Comparison of ENCODE assay signal across 9 cellular contexts in genomic region chr9:18393340-18394130, GRCh38.
DNase-seq lines count a peak whose midpoint lies in the region; ATAC-seq and TF ChIP-seq lines count a peak whose summit lies in the region.
"Had no signal": no experiment of that assay in that cellular context is flagged by ENCODE, and none has a peak within 500 bp of the region (broad histone marks: within the 10 kb centered on the region; RNA-seq: fewer than 3 reads in every experiment).

No MANE protein-coding gene starts in this region.

- no peak overlapping the region for H3K4me3 ChIP-seq in HCT116 (replicated peaks in 1 of 2; ENCODE audit: low read depth in 1 of 2, low read length in 2 of 2)
- no peak overlapping the region for H3K4me3 ChIP-seq in osteoblast (ENCODE audit: insufficient read depth, low read length)

- H3K27ac Mint-ChIP-seq in CD14-positive monocyte = peak overlapping the region in 1 of 7 donors; percentile 15
- no peak overlapping the region for H3K27ac Mint-ChIP-seq in activated naive CD4-positive, alpha-beta T cell treated with anti-CD3 and anti-CD28 coated beads, Interleukin-2, amount 50 U/mL, for 72 hours
- H3K27ac Mint-ChIP-seq: IgD-negative memory B cell had no signal

- H3K4me3 Mint-ChIP-seq in CD14-positive monocyte = no peak overlapping the region
- H3K4me3 Mint-ChIP-seq: IgD-negative memory B cell had no signal

- no TSS peak for BruUV-seq in HCT116 (replicated peaks; lab: Mats Ljungman, UMichigan)

- H3K27ac ChIP-seq in HCT116 (ENCODE audit: low read depth, low read length) (0 out of 2 replicates have a peak overlapping the region, but pooled peaks have one; percentile 22), epithelial cell of prostate (peak overlapping the region; percentile 84), osteoblast (ENCODE audit: low read depth, low read length) (peak overlapping the region; percentile 92)

- H3K9me2 ChIP-seq in HCT116 (ENCODE audit: insufficient read depth) = no peaks in the 10 kb centered on the region

- H3K27me3 ChIP-seq in HCT116 (ENCODE audit: insufficient read depth, low read length) (no peaks in the 10 kb centered on the region), osteoblast (ENCODE audit: insufficient read depth, low read length) (no peaks in the 10 kb centered on the region)

- H3K9me3 ChIP-seq in HCT116 (ENCODE audit: control insufficient read depth in 1 of 2, insufficient read depth in 1 of 2, low read depth in 1 of 2, low read length in 2 of 2) (no peaks in the 10 kb centered on the region), osteoblast (ENCODE audit: low read depth, low read length) (no peaks in the 10 kb centered on the region)

- RAD21 ChIA-PET in HCT116 (lab: Charles Lee; ENCODE audit: low non-redundant PET in 1 of 2, low total read pairs in 2 of 2, uncharacterized antibody in 2 of 2, unreplicated experiment in 2 of 2) = interaction anchor here in 1 of 2 experiments (0.6 kb wide), 1 partner anchor 139 kb away, joined by 3 read pairs; no protein-coding TSS in a partner anchor

- no peak for TF ChIP-seq CTCF in HCT116 (IDR thresholded peaks at IDR 0.05 in 2 of 3, conservative IDR thresholded peaks at IDR 0.05 in 1 of 3; ENCODE audit: borderline replicate concordance in 1 of 3, insufficient read depth in 1 of 3, low read depth in 2 of 3, low read length in 2 of 3)
- TF ChIP-seq CTCF in osteoblast (IDR thresholded peaks at IDR 0.05; ENCODE audit: extremely low read depth, low read depth, low read length) = no peak
- no peak for TF ChIP-seq CTCF in CD14-positive monocyte (IDR thresholded peaks at IDR 0.05)

- CTCF ChIA-PET in HCT116 (lab: Charles Lee) = no interaction called here

- no peaks in the 10 kb centered on the region for H3K36me3 Mint-ChIP-seq in CD14-positive monocyte
- no peaks in the 10 kb centered on the region for H3K36me3 Mint-ChIP-seq in activated naive CD4-positive, alpha-beta T cell treated with anti-CD3 and anti-CD28 coated beads, Interleukin-2, amount 50 U/mL, for 72 hours

- peak; percentile 69 for DNase-seq in HCT116 (ENCODE audit: low read depth, low spot score)
- peak; percentile 67 for DNase-seq in NCI-H446 treated with DMSO at 0.1 percent for 48 hours (lab: John Stamatoyannopoulos, UW)
- DNase-seq in epithelial cell of prostate (ENCODE audit: low read depth, low spot score) = peak; percentile 90
- peak; percentile 68 for DNase-seq in osteoblast (ENCODE audit: insufficient read length, low spot score, missing footprints)
- DNase-seq in CD14-positive monocyte (ENCODE audit: low spot score) = no peak
- DNase-seq in activated naive CD4-positive, alpha-beta T cell treated with anti-CD3 and anti-CD28 coated beads, Interleukin-2, amount 50 U/mL, for 72 hours (ENCODE audit: low spot score in 2 of 2) = no peak

- H3K27me3 Mint-ChIP-seq in CD14-positive monocyte (ENCODE audit: low read depth in 3 of 3) = peaks cover 0 to 3% (median 1%) of the 10 kb centered on the region in 3 donors
- H3K27me3 Mint-ChIP-seq: IgD-negative memory B cell had no signal

- H3K9ac ChIP-seq in HCT116 (ENCODE audit: low read length) = no peak overlapping the region

- H3K79me2 ChIP-seq in HCT116 (ENCODE audit: insufficient read depth, low read length) (no peaks in the 10 kb centered on the region), osteoblast (ENCODE audit: insufficient read depth, low read length) (no peaks in the 10 kb centered on the region)

- H3K9me3 Mint-ChIP-seq in CD14-positive monocyte = peaks cover 0 to 2% (median 0%) of the 10 kb centered on the region in 7 donors
- H3K9me3 Mint-ChIP-seq in activated naive CD4-positive, alpha-beta T cell treated with anti-CD3 and anti-CD28 coated beads, Interleukin-2, amount 50 U/mL, for 72 hours = no peaks in the 10 kb centered on the region
- H3K9me3 Mint-ChIP-seq: IgD-negative memory B cell had no signal

- H2AFZ ChIP-seq in HCT116 (ENCODE audit: low read depth, low read length, poor library complexity, severe bottlenecking) = no peak overlapping the region
- no peak overlapping the region for H2AFZ ChIP-seq in osteoblast (ENCODE audit: low read length)

- H3K36me3 ChIP-seq in HCT116 (ENCODE audit: control insufficient read depth in 1 of 2, insufficient read depth in 2 of 2, low read length in 2 of 2) = no peaks in the 10 kb centered on the region
- H3K36me3 ChIP-seq in osteoblast (ENCODE audit: insufficient read depth, low read length) = no peaks in the 10 kb centered on the region

- POLR2A ChIA-PET in HCT116 (lab: Charles Lee) = no interaction called here

- intact Hi-C loops in HCT116 (cut with micrococcal nuclease) = no loop called here
- intact Hi-C loops in CD14-positive monocyte (cut with micrococcal nuclease) = no loop called here

- H4K20me1 ChIP-seq in HCT116 (ENCODE audit: insufficient read depth) (no peaks in the 10 kb centered on the region), osteoblast (ENCODE audit: insufficient read depth, low read length) (no peaks in the 10 kb centered on the region)

- H3K4me1 ChIP-seq in HCT116 (ENCODE audit: control insufficient read depth in 1 of 2, insufficient read depth in 2 of 2, low read length in 2 of 2) (peaks cover 0 to 10% of the 10 kb centered on the region in 2 experiments; a peak in 1 of 4 replicates), osteoblast (ENCODE audit: insufficient read depth, low read length) (peaks cover 12% of the 10 kb centered on the region)

- no peak for TF ChIP-seq POLR2A in HCT116 (IDR thresholded peaks at IDR 0.05; ENCODE audit: borderline replicate concordance, extremely low read depth, insufficient read depth, insufficient read length)

- H3K4me2 ChIP-seq in HCT116 (ENCODE audit: low read length) (peak overlapping the region; percentile 6; the same call in 1 of the 2 replicates), osteoblast (ENCODE audit: insufficient read depth, low read length) (peak overlapping the region; percentile 43)

- H3K4me1 Mint-ChIP-seq in CD14-positive monocyte = no peaks in the 10 kb centered on the region
- H3K4me1 Mint-ChIP-seq: IgD-negative memory B cell had no signal

- ATAC-seq in HCT116 = peak; percentile 78
- ATAC-seq in HG03432 (IDR thresholded peaks at IDR 0.05; ENCODE audit: unreplicated experiment) = no peak
- ATAC-seq in activated naive CD4-positive, alpha-beta T cell treated with anti-CD3 and anti-CD28 coated beads, Interleukin-2, amount 50 U/mL, for 72 hours = no peak
- ATAC-seq in GM18868 (IDR thresholded peaks at IDR 0.05; ENCODE audit: unreplicated experiment) = no peak

- no peak for TF ChIP-seq RAD21 in HCT116 (IDR thresholded peaks at IDR 0.05; ENCODE audit: low read depth)

TF ChIP-seq in HCT116, 20 proteins besides CTCF, POLR2A, EP300 and RAD21 (continues in another document):
- TF ChIP-seq EZH2 (IDR thresholded peaks at IDR 0.05) (no peak), REST (IDR thresholded peaks at IDR 0.05; ENCODE audit: low read depth) (no peak), EZH2phosphoT487 (IDR thresholded peaks at IDR 0.05; ENCODE audit: borderline replicate concordance) (no peak), FOSL1 (IDR thresholded peaks at IDR 0.05; ENCODE audit: low read depth) (peak; percentile 47; the same call in 1 of the 2 replicates), TCF7L2 (IDR thresholded peaks at IDR 0.05; ENCODE audit: borderline replicate concordance, extremely low read depth, insufficient read depth, insufficient read length) (peak; percentile 51), ATF3 (IDR thresholded peaks at IDR 0.05) (peak; percentile 61; the same call in 1 of the 2 replicates), CEBPB (IDR thresholded peaks at IDR 0.05; ENCODE audit: low read depth) (peak; percentile 69), POLR2AphosphoS5 (IDR thresholded peaks at IDR 0.05; ENCODE audit: low read depth, low read length) (no peak), SIN3A (IDR thresholded peaks at IDR 0.05; ENCODE audit: low read depth) (no peak)

Comparison
In these comparisons a context has a peak if more than half of its experiments do, and no peak if none do; other contexts are left out.
1. DNase-seq: peak in HCT116 (single experiment), NCI-H446 treated with DMSO at 0.1 percent for 48 hours (single experiment), epithelial cell of prostate (single experiment) and osteoblast (single experiment); none in CD14-positive monocyte (single experiment) and activated naive CD4-positive, alpha-beta T cell treated with anti-CD3 and anti-CD28 coated beads, Interleukin-2, amount 50 U/mL, for 72 hours (0 of 2).
2. H3K27ac ChIP-seq: peak in every context shown above with its lines; median percentile 92 in osteoblast; 84 in epithelial cell of prostate; 22 in HCT116.